Comparison of ENCODE assay signal across 11 cellular contexts in genomic region chr2:64610456-64610855, GRCh38.
"Had no signal": no experiment of that assay in that cellular context is flagged by ENCODE, and none has a peak within 500 bp of the region (broad histone marks: within the 10 kb centered on the region; RNA-seq: fewer than 3 reads in every experiment).

No MANE protein-coding gene starts in this region.

- DNase-seq: activated CD4-positive, alpha-beta T cell treated with anti-CD3 and anti-CD28 coated beads for 1 hour; activated CD4-positive, alpha-beta T cell treated with anti-CD3 and anti-CD28 coated beads, Interleukin-2, amount 50 U/mL, for 48 hours; activated naive CD4-positive, alpha-beta T cell treated with anti-CD3 and anti-CD28 coated beads, Interleukin-2, amount 50 U/mL, for 16 hours; brain microvascular endothelial cell; cerebellar nuclear complex; dorsolateral prefrontal cortex; lower lobe of right lung; T-helper 9 cell; transverse colon had no signal

- H3K36me3 ChIP-seq: brain microvascular endothelial cell, esophagus muscularis mucosa, lower lobe of right lung, pancreas, transverse colon had no signal

- H3K9me3 ChIP-seq: esophagus muscularis mucosa, lower lobe of right lung, pancreas, transverse colon had no signal

- H3K27ac ChIP-seq: brain microvascular endothelial cell had no signal

- ATAC-seq: lower lobe of right lung had no signal

- H3K27me3 ChIP-seq: dorsolateral prefrontal cortex, esophagus muscularis mucosa, pancreas, transverse colon had no signal
